15 cellular contexts compared by ENCODE assay signal in genomic region chr11:95569207-95569606, GRCh38.
DNase-seq lines count a peak whose midpoint lies in the region; FAIRE-seq and TF ChIP-seq lines count a peak whose summit lies in the region.
"Had no signal": no experiment of that assay in that cellular context is flagged by ENCODE, and none has a peak within 500 bp of the region (broad histone marks: within the 10 kb centered on the region; RNA-seq: fewer than 3 reads in every experiment).

No MANE protein-coding gene starts in this region.

- H4K20me1 ChIP-seq in astrocyte (ENCODE audit: insufficient read depth, low read length): no peaks in the 10 kb centered on the region

- H3K27me3 Mint-ChIP-seq in astrocyte (ENCODE audit: low read depth, unreplicated experiment) (no peaks in the 10 kb centered on the region), endodermal cell (ENCODE audit: insufficient read depth) (no peaks in the 10 kb centered on the region)
- H3K27me3 Mint-ChIP-seq: CD4-positive, alpha-beta memory T cell had no signal

- H3K9me3 ChIP-seq in astrocyte (ENCODE audit: insufficient read depth, low read depth, low read length): peaks cover 5% of the 10 kb centered on the region
- peaks cover 16% of the 10 kb centered on the region for H3K9me3 ChIP-seq in endodermal cell (ENCODE audit: control insufficient read depth, low read length)
- no peaks in the 10 kb centered on the region for H3K9me3 ChIP-seq in ovary

- H3K36me3 Mint-ChIP-seq in astrocyte (ENCODE audit: low read depth, unreplicated experiment) (no peaks in the 10 kb centered on the region), endodermal cell (ENCODE audit: low read depth) (no peaks in the 10 kb centered on the region)

- H3K4me1 Mint-ChIP-seq in astrocyte (ENCODE audit: low read depth, unreplicated experiment): peaks cover 10% of the 10 kb centered on the region
- H3K4me1 Mint-ChIP-seq in endodermal cell: no peaks in the 10 kb centered on the region

- H3K27me3 ChIP-seq in astrocyte (ENCODE audit: insufficient read depth, low read length) (no peaks in the 10 kb centered on the region), endodermal cell (ENCODE audit: control insufficient read depth, insufficient read depth, low read length, poor library complexity, severe bottlenecking) (no peaks in the 10 kb centered on the region), ovary (no peaks in the 10 kb centered on the region)

- in situ Hi-C loops in KBM-7 (cut with MboI; ENCODE audit: low pct_unique_long_range_greater_than_20kb, low sequenced_read_pairs): no loop called here

- H3K9me3 Mint-ChIP-seq in astrocyte (ENCODE audit: unreplicated experiment) (peaks cover 17% of the 10 kb centered on the region), endodermal cell (peaks cover 9% of the 10 kb centered on the region)

- DNase-seq in KBM-7 (peak; percentile 3), astrocyte (ENCODE audit: low read depth) (no peak), endodermal cell (no peak), HTR-8/SVneo (ENCODE audit: insufficient read length, low spot score) (no peak), ovary (no peak), epidermal melanocyte (ENCODE audit: insufficient read length, low spot score) (no peak)
- DNase-seq: C1 segment of cervical spinal cord; Caco-2; CD4-positive, alpha-beta memory T cell; DMS153; DND-41; GOT3; H7; HCEC 1CT had no signal

- H2AFZ ChIP-seq in astrocyte (ENCODE audit: low read depth, low read length): no peak overlapping the region

- intact Hi-C loops in ovary (cut with DNase I): no loop called here

- WGBS in endodermal cell (ENCODE audit: insufficient coverage in 1 of 2, insufficient read length in 1 of 2), 2 experiments: 90 to 100% methylated on average over 1 to 2 of the region's 2 CpGs
- WGBS in ovary, 3 donors: 93 to 96% (median 96%) methylated on average over 2 of the region's 2 CpGs

- H3K36me3 ChIP-seq in astrocyte (ENCODE audit: insufficient read depth, low read length): no peaks in the 10 kb centered on the region
- H3K36me3 ChIP-seq in endodermal cell (ENCODE audit: control insufficient read depth, insufficient read depth, low read length): no peaks in the 10 kb centered on the region
- no peaks in the 10 kb centered on the region for H3K36me3 ChIP-seq in ovary

- no peak for TF ChIP-seq EP300 in ovary (IDR thresholded peaks at IDR 0.05)

- H3K4me1 ChIP-seq in astrocyte (ENCODE audit: insufficient read depth, low read length) (no peaks in the 10 kb centered on the region), endodermal cell (ENCODE audit: control insufficient read depth, insufficient read depth, low read length) (no peaks in the 10 kb centered on the region), ovary (ENCODE audit: insufficient read depth) (peaks cover 6% of the 10 kb centered on the region)
- H3K4me1 ChIP-seq: Caco-2 had no signal

- TF ChIP-seq CTCF in astrocyte (IDR thresholded peaks at IDR 0.05; ENCODE audit: insufficient read depth, low read depth, low read length) (no peak), endodermal cell (conservative IDR thresholded peaks at IDR 0.05) (no peak), ovary (IDR thresholded peaks at IDR 0.05) (no peak)

- H3K9ac ChIP-seq in astrocyte (ENCODE audit: low read length) (no peak overlapping the region), endodermal cell (ENCODE audit: extremely low read depth, low read length, poor library complexity, severe bottlenecking) (no peak overlapping the region)

- H3K27ac ChIP-seq in astrocyte (ENCODE audit: low read depth, low read length) (no peak overlapping the region), endodermal cell (ENCODE audit: low read depth, low read length) (no peak overlapping the region), ovary (no peak overlapping the region)

- H3K4me3 ChIP-seq in astrocyte (ENCODE audit: insufficient read depth, low read depth, low read length) (no peak overlapping the region), endodermal cell (ENCODE audit: low read length) (peak overlapping the region; percentile 5), ovary (no peak overlapping the region)

- no peak overlapping the region for H3K4me2 ChIP-seq in astrocyte (ENCODE audit: low read length)

- no peak for FAIRE-seq in astrocyte (lab: Jason Lieb, UNC)
- FAIRE-seq in HTR-8/SVneo (lab: Jason Lieb, UNC): no peak
- FAIRE-seq: G401.6 had no signal

- no peaks in the 10 kb centered on the region for H3K79me2 ChIP-seq in astrocyte (ENCODE audit: insufficient read depth, low read length)

- H3K27ac Mint-ChIP-seq in astrocyte (ENCODE audit: unreplicated experiment) (peak overlapping the region; percentile 6), endodermal cell (no peak overlapping the region)
- H3K27ac Mint-ChIP-seq: CD4-positive, alpha-beta memory T cell had no signal

- no peak for TF ChIP-seq POLR2A in ovary (IDR thresholded peaks at IDR 0.05)

- H3K4me3 Mint-ChIP-seq in astrocyte (ENCODE audit: unreplicated experiment): no peak overlapping the region
- H3K4me3 Mint-ChIP-seq in endodermal cell: no peak overlapping the region
- H3K4me3 Mint-ChIP-seq: CD4-positive, alpha-beta memory T cell had no signal
